Comparison of ENCODE assay signal across 19 cellular contexts in the genomic region with DNA sequence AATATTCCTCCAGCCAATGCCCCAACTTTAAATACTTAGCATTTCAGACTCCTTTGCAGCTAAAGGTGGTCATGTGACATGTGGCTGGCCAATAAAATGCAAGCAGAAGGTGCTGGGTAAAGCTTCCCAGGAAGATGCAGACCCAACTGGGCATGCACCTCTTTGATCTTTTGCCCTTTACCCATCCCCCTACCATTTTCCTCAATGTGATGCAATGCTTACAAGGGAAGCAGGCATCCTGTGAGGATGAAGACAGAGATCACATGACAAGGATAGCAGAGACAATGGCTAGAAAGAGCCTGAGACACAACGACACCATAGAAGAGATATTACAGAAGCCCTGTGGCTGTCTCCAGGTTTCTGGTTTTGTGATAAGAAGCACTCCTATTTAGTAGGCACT.
"Had no signal": no experiment of that assay in that cellular context is flagged by ENCODE, and none has a peak within 500 bp of the region (broad histone marks: within the 10 kb centered on the region; RNA-seq: fewer than 3 reads in every experiment).

No MANE protein-coding gene starts in this region.

- H3K9me3 Mint-ChIP-seq: stimulated activated effector memory CD8-positive, alpha-beta T cell treated with anti-CD3 and anti-CD28 coated beads, Interleukin-12 subunit alpha, Interleukin-12 subunit beta, amount 100 ng/mL, for 72 hours had no signal

- H3K27ac Mint-ChIP-seq: naive B cell; progenitor cell of endocrine pancreas; stimulated activated effector memory CD8-positive, alpha-beta T cell treated with anti-CD3 and anti-CD28 coated beads, Interleukin-12 subunit alpha, Interleukin-12 subunit beta, amount 100 ng/mL, for 72 hours had no signal

- ATAC-seq: left ventricle myocardium superior; lower lobe of right lung; mucosa of descending colon; stimulated activated effector memory CD8-positive, alpha-beta T cell treated with anti-CD3 and anti-CD28 coated beads, Interleukin-12 subunit alpha, Interleukin-12 subunit beta, amount 100 ng/mL, for 72 hours had no signal

- H3K9me3 ChIP-seq: lower lobe of right lung, mucosa of descending colon, right atrium auricular region, sigmoid colon, thyroid gland, vagina had no signal

- DNase-seq: dorsolateral prefrontal cortex; effector CD4-positive, alpha-beta T cell; hypothalamus; left ventricle myocardium superior; lower lobe of right lung; mucosa of descending colon; naive B cell; sigmoid colon; stimulated activated CD4-positive, alpha-beta T cell treated with anti-CD3 and anti-CD28 coated beads, Interleukin-2, amount 100 ng/mL, for 24 hours; stimulated activated CD4-positive, alpha-beta T cell treated with anti-CD3 and anti-CD28 coated beads, Interleukin-4, amount 100 ng/mL, for 24 hours; stimulated activated naive CD4-positive, alpha-beta T cell treated with Interleukin-2 at 50 U/mL for 16 hours; stomach; thyroid gland; trophoblast cell had no signal

- H3K36me3 ChIP-seq: lower lobe of right lung, right atrium auricular region, sigmoid colon, stomach, thyroid gland, vagina had no signal

- H3K9ac ChIP-seq: parathyroid adenoma had no signal

- H2AFZ ChIP-seq: parathyroid adenoma had no signal

- H3K27ac ChIP-seq: dorsolateral prefrontal cortex, lower lobe of right lung, parathyroid adenoma, right atrium auricular region, sigmoid colon, stomach, thyroid gland, vagina had no signal

- H3K4me3 ChIP-seq: dorsolateral prefrontal cortex, lower lobe of right lung, mucosa of descending colon, right atrium auricular region, sigmoid colon, stomach, thyroid gland, vagina had no signal

- H3K4me3 Mint-ChIP-seq: stimulated activated effector memory CD8-positive, alpha-beta T cell treated with anti-CD3 and anti-CD28 coated beads, Interleukin-12 subunit alpha, Interleukin-12 subunit beta, amount 100 ng/mL, for 72 hours had no signal

- H3K4me1 Mint-ChIP-seq: stimulated activated effector memory CD8-positive, alpha-beta T cell treated with anti-CD3 and anti-CD28 coated beads, Interleukin-12 subunit alpha, Interleukin-12 subunit beta, amount 100 ng/mL, for 72 hours had no signal

- H3K36me3 Mint-ChIP-seq: naive B cell; stimulated activated effector memory CD8-positive, alpha-beta T cell treated with anti-CD3 and anti-CD28 coated beads, Interleukin-12 subunit alpha, Interleukin-12 subunit beta, amount 100 ng/mL, for 72 hours had no signal

- H3K27me3 ChIP-seq: right atrium auricular region, thyroid gland, vagina had no signal

- H3K4me1 ChIP-seq: lower lobe of right lung, parathyroid adenoma had no signal
